ENCODE assay signal across 1 cellular context in genomic region chr1:36323636-36324321, GRCh38.
TF ChIP-seq lines count a peak whose summit lies in the region.

Gene EVA1B, minus strand, starts transcription at chr1:36323645. Its CDS starts 608 bp downstream, at chr1:36323037.

TF ChIP-seq in K562, 482 proteins besides CTCF, POLR2A, EP300 and RAD21 (continued from another document and continues in another):
- TF ChIP-seq ZBTB40 (IDR thresholded peaks at IDR 0.05) (peak; percentile 56; the same call in 1 of the 2 replicates), ZBTB40 (CRISPR knock-in tag; IDR thresholded peaks at IDR 0.05) (no peak), TFAP4 (CRISPR knock-in tag; IDR thresholded peaks at IDR 0.05; ENCODE audit: borderline replicate concordance) (peak; percentile 40; the same call in 1 of the 2 replicates), ARID1B (IDR thresholded peaks at IDR 0.05) (0 out of 2 replicates have a peak, but pooled peaks have one; percentile 3), MGA (IDR thresholded peaks at IDR 0.05) (no peak), THRAP3 (IDR thresholded peaks at IDR 0.05; ENCODE audit: borderline replicate concordance) (no peak), MEF2D (tag; conservative IDR thresholded peaks at IDR 0.05; ENCODE audit: low read depth) (peak; percentile 69; the same call in 1 of the 2 replicates), ETV1 (tag; conservative IDR thresholded peaks at IDR 0.05; ENCODE audit: low read depth) (no peak), ZBTB33 (CRISPR knock-in tag; IDR thresholded peaks at IDR 0.05) (peak; percentile 89; the same call in 1 of the 2 replicates), TCFL5 (CRISPR knock-in tag; conservative IDR thresholded peaks at IDR 0.05) (no peak), HMGN3 (IDR thresholded peaks at IDR 0.05; ENCODE audit: borderline replicate concordance, extremely low read depth, insufficient read length, low read depth, low read length) (peak; percentile 50), MAX (CRISPR knock-in tag; IDR thresholded peaks at IDR 0.05) (0 out of 2 replicates have a peak, but pooled peaks have one; percentile 33), ZNF3 (CRISPR knock-in tag; IDR thresholded peaks at IDR 0.05) (peak; percentile 96), CBFA2T2 (conservative IDR thresholded peaks at IDR 0.05) (no peak), ZNF384 (IDR thresholded peaks at IDR 0.05; ENCODE audit: low read depth, low read length) (no peak), PRMT5 (CRISPR knock-in tag; IDR thresholded peaks at IDR 0.05) (no peak), HIVEP1 (CRISPR knock-in tag; IDR thresholded peaks at IDR 0.05) (0 out of 2 replicates have a peak, but pooled peaks have one; percentile 22), FOXM1 (IDR thresholded peaks at IDR 0.05; ENCODE audit: low read depth) (peak; percentile 38; the same call in 1 of the 2 replicates), FOXM1 (CRISPR knock-in tag; IDR thresholded peaks at IDR 0.05; ENCODE audit: low read depth) (no peak), HDGF (IDR thresholded peaks at IDR 0.05) (0 out of 2 replicates have a peak, but pooled peaks have one; percentile 49), ZNF121 (CRISPR knock-in tag; conservative IDR thresholded peaks at IDR 0.05) (peak; percentile 59), GABPA (tag; conservative IDR thresholded peaks at IDR 0.05; ENCODE audit: low read depth) (peak; percentile 72), FOXP1 (CRISPR knock-in tag; IDR thresholded peaks at IDR 0.05) (peak; percentile 73; the same call in 1 of the 2 replicates), FOXK2 (conservative IDR thresholded peaks at IDR 0.05 in 1 of 2, IDR thresholded peaks at IDR 0.05 in 1 of 2; ENCODE audit: low read depth in 2 of 2) (peak; percentile 60 to 65; a peak in 3 of 4 replicates)
